Comparison of ENCODE assay signal across 9 cellular contexts in genomic region chr12:118237053-118237665, GRCh38.
DNase-seq lines count a peak whose midpoint lies in the region; ATAC-seq and TF ChIP-seq lines count a peak whose summit lies in the region.
"Had no signal": no experiment of that assay in that cellular context is flagged by ENCODE, and none has a peak within 500 bp of the region (broad histone marks: within the 10 kb centered on the region; RNA-seq: fewer than 3 reads in every experiment).

No MANE protein-coding gene starts in this region.

- H3K27me3 Mint-ChIP-seq in immature natural killer cell (ENCODE audit: low read depth in 3 of 3) = no peaks in the 10 kb centered on the region

- H3K4me3 ChIP-seq in HL-60 (replicated peaks; ENCODE audit: insufficient read depth, low read length) = no peak overlapping the region

- peak in 1 of 2 experiments; percentile 57 for DNase-seq in HL-60 (ENCODE audit: low read depth in 1 of 2, low spot score in 1 of 2)
- no peak for DNase-seq in immature natural killer cell
- DNase-seq in activated CD4-positive, alpha-beta T cell treated with anti-CD3 and anti-CD28 coated beads, Interleukin-2, amount 50 U/mL, for 1 hour = no peak
- no peak for DNase-seq in DMS79 (lab: John Stamatoyannopoulos, UW)
- no peak for DNase-seq in HT-29 (ENCODE audit: low spot score)
- no peak for DNase-seq in NCI-H146 treated with DMSO at 0.1 percent for 48 hours (lab: John Stamatoyannopoulos, UW; ENCODE audit: unreplicated experiment)

- TF ChIP-seq CTCF in HL-60 (IDR thresholded peaks at IDR 0.05; ENCODE audit: insufficient read depth, low read length) = no peak

- peak overlapping the region; percentile 69 for H3K27ac ChIP-seq in HL-60 (replicated peaks)
- H3K27ac ChIP-seq: VCaP had no signal

- peaks cover 8 to 29% (median 13%) of the 10 kb centered on the region in 3 donors for H3K36me3 Mint-ChIP-seq in immature natural killer cell

- H3K27ac Mint-ChIP-seq in immature natural killer cell = peak overlapping the region; percentile 41 to 86 (median 56)

- peaks cover 7 to 26% of the 10 kb centered on the region in 2 donors for H3K4me1 Mint-ChIP-seq in immature natural killer cell

- no peak overlapping the region for H3K4me3 Mint-ChIP-seq in immature natural killer cell

- H3K27me3 ChIP-seq in HL-60 (ENCODE audit: insufficient read depth, poor library complexity, severe bottlenecking) = no peaks in the 10 kb centered on the region

- peak; percentile 96 for ATAC-seq in GM18517 (IDR thresholded peaks at IDR 0.05; ENCODE audit: unreplicated experiment)
- peak; percentile 93 for ATAC-seq in GM21723 (IDR thresholded peaks at IDR 0.05; ENCODE audit: unreplicated experiment)

- no peaks in the 10 kb centered on the region for H3K9me3 Mint-ChIP-seq in immature natural killer cell
